ENCODE assay signal across 19 cellular contexts in the genomic region with DNA sequence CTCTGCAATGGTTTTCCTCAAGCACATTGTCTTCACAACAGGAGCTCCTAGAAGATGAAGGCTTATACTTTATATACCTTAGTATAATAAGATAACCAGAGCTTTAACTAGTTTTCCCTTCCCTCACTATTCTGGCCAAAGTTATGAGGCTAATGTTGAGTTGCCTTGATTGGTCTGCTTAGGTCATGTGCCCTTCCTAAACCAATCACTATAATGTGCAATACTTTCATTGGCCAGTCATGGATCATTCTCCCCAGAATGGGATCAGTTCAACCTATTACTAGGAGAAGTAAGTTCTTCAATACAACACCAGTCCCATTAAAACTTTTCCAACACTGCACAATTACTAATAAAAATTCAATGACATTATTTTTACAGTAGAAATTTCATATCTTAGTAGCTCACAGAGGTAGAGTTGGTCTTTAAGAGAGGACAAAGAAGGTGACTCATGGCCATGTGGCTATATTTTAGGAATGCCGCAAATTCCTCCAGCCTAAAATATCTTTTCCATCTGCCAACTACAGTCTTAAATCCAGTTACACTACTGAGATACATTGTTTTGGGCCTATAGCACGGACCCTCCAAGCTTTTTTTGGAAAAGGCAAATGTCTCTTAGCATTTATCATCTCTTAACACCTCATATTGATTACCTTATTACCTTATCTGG. TPM values are rescaled to one million over a fixed set of nuclear protein-coding genes. Genes with fewer than 3 reads are reported as not detected.
DNase-seq lines count a peak whose midpoint lies in the region; ATAC-seq, FAIRE-seq and TF ChIP-seq lines count a peak whose summit lies in the region.
"Had no signal": no experiment of that assay in that cellular context is flagged by ENCODE, and none has a peak within 500 bp of the region (broad histone marks: within the 10 kb centered on the region; RNA-seq: fewer than 3 reads in every experiment).

No MANE protein-coding gene starts in this region.

- CTCF ChIA-PET in K562 (lab: Yijun Ruan, JAX; ENCODE audit: low intra/inter-chr PET ratio) (no interaction called here), HepG2 (lab: Yijun Ruan, JAX; ENCODE audit: low intra/inter-chr PET ratio, low total read pairs) (no interaction called here)

- H3K9me1 ChIP-seq in K562 (ENCODE audit: control insufficient read depth, insufficient read depth, low read length): no peaks in the 10 kb centered on the region

- H3K9ac ChIP-seq in K562 (ENCODE audit: insufficient read depth in 1 of 2, low read depth in 2 of 2, low read length in 2 of 2): no peak overlapping the region
- no peak overlapping the region for H3K9ac ChIP-seq in HepG2 (ENCODE audit: insufficient read depth, low read depth, low read length)
- H3K9ac ChIP-seq: BLaER1, GM23248 had no signal

- WGBS in K562 (ENCODE audit: insufficient coverage, low coverage, missing lambda C conversion rate): 13% methylated on average over 2 of the region's 2 CpGs
- WGBS in HepG2 (ENCODE audit: low lambda C conversion rate): 50% methylated on average over 2 of the region's 2 CpGs

- TF ChIP-seq EP300 in K562 (IDR thresholded peaks at IDR 0.05; ENCODE audit: low read length): no peak
- no peak for TF ChIP-seq EP300 in HepG2 (IDR thresholded peaks at IDR 0.05; ENCODE audit: low read depth in 2 of 2, low read length in 2 of 2)
- TF ChIP-seq EP300 in HepG2 (CRISPR knock-in tag; IDR thresholded peaks at IDR 0.05; ENCODE audit: borderline replicate concordance): no peak

- POLR2A ChIA-PET in K562 (lab: Yijun Ruan, JAX) (interaction anchor here (0.6 kb wide), 1 partner anchor 11 kb away, joined by 3 read pairs; no protein-coding TSS in a partner anchor), HepG2 (lab: Yijun Ruan, JAX) (no interaction called here)

- no peak overlapping the region for H2AFZ ChIP-seq in K562 (ENCODE audit: low read depth, low read length)
- H2AFZ ChIP-seq in osteoblast (ENCODE audit: low read length): no peak overlapping the region
- no peak overlapping the region for H2AFZ ChIP-seq in HepG2 (ENCODE audit: low read length)
- H2AFZ ChIP-seq: GM23248 had no signal

- no peak for FAIRE-seq in K562 (lab: Jason Lieb, UNC)
- no peak for FAIRE-seq in HepG2 (lab: Jason Lieb, UNC)
- FAIRE-seq: H54 had no signal

- no peak overlapping the region for H3K4me2 ChIP-seq in K562 (ENCODE audit: insufficient read depth, low read length)
- H3K4me2 ChIP-seq in osteoblast (ENCODE audit: insufficient read depth, low read length): no peak overlapping the region
- H3K4me2 ChIP-seq in HepG2 (ENCODE audit: low read depth, low read length): no peak overlapping the region
- H3K4me2 ChIP-seq: BLaER1 had no signal

- no peak for TF ChIP-seq POLR2A in K562 (conservative IDR thresholded peaks at IDR 0.05)
- TF ChIP-seq POLR2A in HepG2 (IDR thresholded peaks at IDR 0.05; ENCODE audit: insufficient read depth in 1 of 2, low read depth in 2 of 2, low read length in 2 of 2): no peak

- H3K4me3 ChIP-seq in K562 (no peak overlapping the region), osteoblast (ENCODE audit: insufficient read depth, low read length) (no peak overlapping the region), HepG2 (replicated peaks in 1 of 3; ENCODE audit: insufficient read depth in 1 of 3, low read depth in 2 of 3, low read length in 3 of 3) (no peak overlapping the region)
- H3K4me3 ChIP-seq: BLaER1, GM23248 had no signal

- ATAC-seq in K562 (peak; percentile 51; the same call in 1 of the 3 replicates), HG02840 (IDR thresholded peaks at IDR 0.05; ENCODE audit: low FRiP score, unreplicated experiment) (no peak), left colon (no peak), HepG2 (no peak)
- ATAC-seq: HCT116 had no signal

- in situ Hi-C loops in K562 (cut with MboI) (no loop called here), HepG2 (cut with HindIII; ENCODE audit: extremely low pct_ligation_motif_present, low pct_unique_long_range_greater_than_20kb) (no loop called here)

- BruUV-seq in K562 (replicated peaks; lab: Mats Ljungman, UMichigan): no TSS peak
- BruUV-seq in HepG2 (replicated peaks; lab: Mats Ljungman, UMichigan): no TSS peak

- H3K27ac ChIP-seq in K562 (ENCODE audit: extremely low read depth, low read depth, low read length) (no peak overlapping the region), osteoblast (ENCODE audit: low read depth, low read length) (no peak overlapping the region), HepG2 (ENCODE audit: extremely low read length, insufficient read depth, low read length) (no peak overlapping the region)
- H3K27ac ChIP-seq: 22Rv1, BLaER1, GM23248 had no signal

- no peak for TF ChIP-seq CTCF in K562 (IDR thresholded peaks at IDR 0.05 in 2 of 3, conservative IDR thresholded peaks at IDR 0.05 in 1 of 3; ENCODE audit: insufficient read depth in 2 of 3, low read depth in 1 of 3, low read length in 3 of 3)
- TF ChIP-seq CTCF in osteoblast (IDR thresholded peaks at IDR 0.05; ENCODE audit: extremely low read depth, low read depth, low read length): no peak
- no peak for TF ChIP-seq CTCF in HepG2 (CRISPR knock-in tag; IDR thresholded peaks at IDR 0.05)

- H3K36me3 ChIP-seq in K562 (ENCODE audit: control insufficient read depth, insufficient read depth, low read length): no peaks in the 10 kb centered on the region
- H3K36me3 ChIP-seq in osteoblast (ENCODE audit: insufficient read depth, low read length): no peaks in the 10 kb centered on the region
- no peaks in the 10 kb centered on the region for H3K36me3 ChIP-seq in HepG2 (replicated peaks in 1 of 2; ENCODE audit: control insufficient read depth in 1 of 2, insufficient read depth in 2 of 2, low read length in 2 of 2)
- H3K36me3 ChIP-seq: BLaER1 had no signal

- no peaks in the 10 kb centered on the region for H4K20me1 ChIP-seq in K562 (replicated peaks; ENCODE audit: control insufficient read depth, insufficient read depth, low read length)
- H4K20me1 ChIP-seq in osteoblast (ENCODE audit: insufficient read depth, low read length): no peaks in the 10 kb centered on the region
- no peaks in the 10 kb centered on the region for H4K20me1 ChIP-seq in HepG2 (ENCODE audit: insufficient read depth, low read length)

- H3K9me3 ChIP-seq in K562 (replicated peaks; ENCODE audit: control insufficient read depth, insufficient read depth, low read depth, low read length): no peaks in the 10 kb centered on the region
- no peaks in the 10 kb centered on the region for H3K9me3 ChIP-seq in osteoblast (ENCODE audit: low read depth, low read length)
- no peaks in the 10 kb centered on the region for H3K9me3 ChIP-seq in HepG2 (ENCODE audit: low read length)
- H3K9me3 ChIP-seq: Caco-2 had no signal

- intact Hi-C loops in K562 (cut with micrococcal nuclease): no loop called here
- intact Hi-C loops in left colon (cut with DNase I, micrococcal nuclease): no loop called here
- intact Hi-C loops in HepG2 (cut with micrococcal nuclease; ENCODE audit: unreplicated experiment): no loop called here

- no peaks in the 10 kb centered on the region for H3K79me2 ChIP-seq in K562 (ENCODE audit: control insufficient read depth, insufficient read depth, low read length)
- H3K79me2 ChIP-seq in osteoblast (ENCODE audit: insufficient read depth, low read length): no peaks in the 10 kb centered on the region
- H3K79me2 ChIP-seq in HepG2 (ENCODE audit: insufficient read depth, low read length): no peaks in the 10 kb centered on the region

- peak; percentile 42 for DNase-seq in A172 (ENCODE audit: low spot score)
- DNase-seq in RPMI7951 (ENCODE audit: low read depth): peak; percentile 45
- no peak for DNase-seq in K562 (ENCODE audit: extremely low read depth in 1 of 4, low spot score in 3 of 4)
- DNase-seq in osteoblast (ENCODE audit: insufficient read length, low spot score, missing footprints): peak; percentile 14
- no peak for DNase-seq in left colon
- DNase-seq in HepG2 (ENCODE audit: low spot score): no peak
- no peak for DNase-seq in GM19240 (ENCODE audit: insufficient read length, low spot score)
- DNase-seq: AML-193; Caco-2; CD8-positive, alpha-beta memory T cell; DND-41; GF-D8; GM23248 had no signal

- H3K27me3 ChIP-seq in K562 (ENCODE audit: control insufficient read depth in 2 of 2, insufficient read depth in 2 of 2, low read length in 2 of 2): peaks cover 18 to 23% of the 10 kb centered on the region in 2 experiments
- peaks cover 48% of the 10 kb centered on the region for H3K27me3 ChIP-seq in osteoblast (ENCODE audit: insufficient read depth, low read length)
- peaks cover 3 to 42% of the 10 kb centered on the region in 2 experiments; a peak in 4 of 5 replicates for H3K27me3 ChIP-seq in HepG2 (ENCODE audit: control insufficient read depth in 1 of 2, insufficient read depth in 2 of 2, low read length in 2 of 2)

- peaks cover 0 to 5% of the 10 kb centered on the region in 2 experiments; a peak in 2 of 5 replicates for H3K4me1 ChIP-seq in K562 (replicated peaks in 1 of 2; ENCODE audit: control insufficient read depth in 2 of 2, insufficient read depth in 2 of 2, low read length in 2 of 2)
- no peaks in the 10 kb centered on the region for H3K4me1 ChIP-seq in osteoblast (ENCODE audit: insufficient read depth, low read length)
- H3K4me1 ChIP-seq in HepG2 (ENCODE audit: insufficient read depth, low read length): no peaks in the 10 kb centered on the region
- H3K4me1 ChIP-seq: BLaER1, Caco-2 had no signal

- no peak for TF ChIP-seq RAD21 in K562 (CRISPR knock-in tag; conservative IDR thresholded peaks at IDR 0.05 in 1 of 2, IDR thresholded peaks at IDR 0.05 in 1 of 2)
- TF ChIP-seq RAD21 in HepG2 (CRISPR knock-in tag; IDR thresholded peaks at IDR 0.05): no peak

RNA-seq across cellular contexts. Expression of gene POU3F2, which starts 12.5 kb away (rescaled TPM):
- 0.91 and 0.93 TPM in 2 replicates for total RNA-seq in A172 (2014; rRNA removed; shearing (Covaris generic))
- 0.29 and 0.36 TPM in 2 replicates for total RNA-seq in RPMI7951 (2014; rRNA removed; shearing (Covaris generic))
- 0.74 and 0.99 TPM in 2 replicates for total RNA-seq in K562 (2011; cell fraction: chromatin; rRNA removed; ENCODE audit: low replicate concordance)
- total RNA-seq in K562 (2011; cell fraction: nucleolus; rRNA removed): 0.53 and 0.67 TPM in 2 replicates
- 1.2 and 1.6 TPM in 2 replicates for total RNA-seq in K562 (2011; cell fraction: nucleoplasm; rRNA removed)
- 0.36 and 0.37 TPM in 2 replicates for total RNA-seq in K562 (2014; rRNA removed)
- total RNA-seq in K562 (2014; rRNA removed; fragmentation: Illumina TruSeq; extraction: Trizol): 0.19 and 0.36 TPM in 2 replicates
- 0.40 and 0.45 TPM in 2 replicates for total RNA-seq in K562 (2015; rRNA removed; fragmentation: Illumina TruSeq; extraction: Trizol)
- total RNA-seq in K562 (2021): 0.29 and 0.44 TPM in 2 replicates
- 0.46 and 0.70 TPM in 2 replicates for polyA plus RNA-seq in K562 (2011; rRNA removed)
- polyA plus RNA-seq in K562 (2011; cell fraction: cytosol; rRNA removed): 0.31 and 0.34 TPM in 2 replicates
- 0.27 and 0.62 TPM in 2 replicates for polyA plus RNA-seq in K562 (2011; cell fraction: nucleus; rRNA removed)
- polyA plus RNA-seq in K562 (2012): 0.11 and 0.25 TPM in 2 replicates
- polyA plus RNA-seq in K562 (2014; fragmentation: Illumina TruSeq; extraction: Trizol): 0.15 and 0.30 TPM in 2 replicates
- under 1 TPM; 0.08 to 0.10 TPM for polyA plus RNA-seq in K562 (2014; fragmentation: Nextera tagmentation; extraction: Ambion mirVana)
- polyA plus RNA-seq in K562 (2014; rRNA removed): 0.16 and 0.23 TPM in 2 replicates
- 0.32 and 0.84 TPM in 2 replicates for polyA minus RNA-seq in K562 (2011; rRNA and poly(A)+ RNA removed)
- polyA minus RNA-seq in K562 (2011; cell fraction: cytosol; rRNA and poly(A)+ RNA removed): 0.48 and 1.1 TPM in 2 replicates
- 0.54 and 1.3 TPM in 2 replicates for polyA minus RNA-seq in K562 (2011; cell fraction: nucleus; rRNA and poly(A)+ RNA removed)
- under 0.01 TPM in 1 of 2 replicates, not detected in the other for total RNA-seq in osteoblast
- total RNA-seq in left colon: not detected
- not detected in 2 replicates for total RNA-seq in HepG2 (2016; rRNA removed; fragmentation: Illumina TruSeq; extraction: Trizol)
- total RNA-seq in HepG2 (2016; cell fraction: cytosol; rRNA removed; fragmentation: Illumina TruSeq; extraction: Trizol; ENCODE audit: low read depth): not detected in 2 replicates
- not detected in 2 replicates for total RNA-seq in HepG2 (2016; cell fraction: insoluble cytoplasmic fraction; rRNA removed; fragmentation: Illumina TruSeq; extraction: Trizol)
- not detected in 2 replicates for total RNA-seq in HepG2 (2016; cell fraction: membrane; rRNA removed; fragmentation: Illumina TruSeq; extraction: Trizol)
- not detected in 2 replicates for total RNA-seq in HepG2 (2016; cell fraction: nucleus; rRNA removed; fragmentation: Illumina TruSeq; extraction: Trizol)
- polyA plus RNA-seq in HepG2 (2011; rRNA removed): not detected in 2 replicates
- not detected in 2 replicates for polyA plus RNA-seq in HepG2 (2011; cell fraction: cytosol; rRNA removed)
- polyA plus RNA-seq in HepG2 (2011; cell fraction: nucleus; rRNA removed): not detected in 2 replicates
- not detected in 2 replicates for polyA plus RNA-seq in HepG2 (2012)
- not detected in 2 replicates for polyA plus RNA-seq in HepG2 (2016; cell fraction: cytosol; fragmentation: Illumina TruSeq; extraction: Trizol; ENCODE audit: low read depth)
- polyA plus RNA-seq in HepG2 (2016; cell fraction: insoluble cytoplasmic fraction; fragmentation: Illumina TruSeq; extraction: Trizol; ENCODE audit: low read depth): not detected in 2 replicates
- not detected in 2 replicates for polyA plus RNA-seq in HepG2 (2016; cell fraction: membrane; fragmentation: Illumina TruSeq; extraction: Trizol; ENCODE audit: low read depth)
- polyA plus RNA-seq in HepG2 (2016; cell fraction: nucleus; fragmentation: Illumina TruSeq; extraction: Trizol; ENCODE audit: insufficient read depth, low read depth): not detected in 2 replicates
- polyA minus RNA-seq in HepG2 (2011; rRNA and poly(A)+ RNA removed; ENCODE audit: low replicate concordance): 0.26 TPM in 1 of 2 replicates, not detected in the other
- polyA minus RNA-seq in HepG2 (2011; cell fraction: cytosol; rRNA and poly(A)+ RNA removed): not detected in 2 replicates
- polyA minus RNA-seq in HepG2 (2011; cell fraction: nucleus; rRNA and poly(A)+ RNA removed): not detected in 2 replicates
- total RNA-seq: Caco-2; CD8-positive, alpha-beta memory T cell; GM23248 had no signal
- polyA plus RNA-seq: CD8-positive, alpha-beta memory T cell; IgD-negative memory B cell had no signal

Comparison
In these comparisons a context has a peak if more than half of its experiments do, and no peak if none do; other contexts are left out.
1. DNase-seq: peak in A172 (single experiment), RPMI7951 (single experiment) and osteoblast (single experiment); none in K562 (0 of 4), left colon (0 of 2), HepG2 (single experiment) and GM19240 (single experiment).